Comparison of ENCODE assay signal across 16 cellular contexts in genomic region chr14:72610096-72610830, GRCh38.
DNase-seq lines count a peak whose midpoint lies in the region; ATAC-seq, FAIRE-seq and TF ChIP-seq lines count a peak whose summit lies in the region.
"Had no signal": no experiment of that assay in that cellular context is flagged by ENCODE, and none has a peak within 500 bp of the region (broad histone marks: within the 10 kb centered on the region; RNA-seq: fewer than 3 reads in every experiment).

No MANE protein-coding gene starts in this region.

- no peaks in the 10 kb centered on the region for H3K9me1 ChIP-seq in keratinocyte (ENCODE audit: control insufficient read depth, extremely low read depth, insufficient read depth, low read length)

- H3K27ac ChIP-seq in keratinocyte (ENCODE audit: control insufficient read depth, insufficient read depth, low read length) = no peak overlapping the region
- H3K27ac ChIP-seq: 22Rv1 had no signal

- H3K9ac ChIP-seq in keratinocyte (ENCODE audit: control insufficient read depth, extremely low read depth, insufficient read depth, low read length) = no peak overlapping the region

- H3K36me3 Mint-ChIP-seq in type B pancreatic cell = no peaks in the 10 kb centered on the region
- H3K36me3 Mint-ChIP-seq: CD4-positive, alpha-beta memory T cell had no signal

- no peaks in the 10 kb centered on the region for H3K79me2 ChIP-seq in keratinocyte (ENCODE audit: control insufficient read depth, insufficient read depth, low read length)

- H3K9me3 Mint-ChIP-seq in type B pancreatic cell = peaks cover 6% of the 10 kb centered on the region
- H3K9me3 Mint-ChIP-seq: CD4-positive, alpha-beta memory T cell had no signal

- H4K20me1 ChIP-seq in keratinocyte (ENCODE audit: control insufficient read depth, extremely low read depth, insufficient read depth, low read length) = no peaks in the 10 kb centered on the region

- H3K27me3 Mint-ChIP-seq in type B pancreatic cell = peaks cover 4% of the 10 kb centered on the region

- H3K4me1 ChIP-seq in keratinocyte (ENCODE audit: control insufficient read depth, extremely low read depth, insufficient read depth, low read length) = peaks cover 24% of the 10 kb centered on the region
- H3K4me1 ChIP-seq: HAP-1 had no signal

- ATAC-seq in GM19324 (IDR thresholded peaks at IDR 0.05; ENCODE audit: low FRiP score, unreplicated experiment) = no peak
- ATAC-seq in HG02678 (IDR thresholded peaks at IDR 0.05; ENCODE audit: unreplicated experiment) = no peak

- H3K4me1 Mint-ChIP-seq in type B pancreatic cell (ENCODE audit: unreplicated experiment) = peaks cover 22% of the 10 kb centered on the region

- TF ChIP-seq CTCF in keratinocyte (optimal IDR thresholded peaks at IDR 0.05 in 1 of 3, IDR thresholded peaks at IDR 0.05 in 1 of 3, conservative IDR thresholded peaks at IDR 0.05 in 1 of 3; ENCODE audit: extremely low read depth in 1 of 3, insufficient read depth in 2 of 3, low read length in 3 of 3) (no peak), type B pancreatic cell (conservative IDR thresholded peaks at IDR 0.05) (no peak)

- peak; percentile 49 for DNase-seq in activated CD8-positive, alpha-beta memory T cell treated with anti-CD3 and anti-CD28 coated beads for 24 hours
- no peak for DNase-seq in activated CD8-positive, alpha-beta memory T cell treated with anti-CD3 and anti-CD28 coated beads, Interleukin-2, amount 50 U/mL, for 4 hours
- peak; percentile 32 for DNase-seq in activated CD8-positive, alpha-beta memory T cell treated with anti-CD3 and anti-CD28 coated beads, Interleukin-2, amount 50 U/mL, for 48 hours
- DNase-seq in keratinocyte (ENCODE audit: low read depth, low spot score) (peak; percentile 4), type B pancreatic cell (ENCODE audit: extremely low spot score, unreplicated experiment) (peak; percentile 53), DMS53 (lab: John Stamatoyannopoulos, UW) (no peak)
- DNase-seq: CD4-positive, alpha-beta memory T cell; DMS79 treated with DMSO at 0.1 percent for 48 hours; NCI-H187 treated with DMSO at 0.1 percent for 48 hours; NCI-H446; OCI-M1 had no signal

- no peak overlapping the region for H3K4me3 Mint-ChIP-seq in type B pancreatic cell
- H3K4me3 Mint-ChIP-seq: CD4-positive, alpha-beta memory T cell had no signal

- no peaks in the 10 kb centered on the region for H3K36me3 ChIP-seq in keratinocyte (ENCODE audit: control insufficient read depth in 2 of 2, extremely low read depth in 1 of 2, insufficient read depth in 2 of 2, low read length in 2 of 2)
- H3K36me3 ChIP-seq: HAP-1 had no signal

- H2AFZ ChIP-seq in keratinocyte (ENCODE audit: control insufficient read depth, low read length) = no peak overlapping the region

- no peak overlapping the region for H3K4me2 ChIP-seq in keratinocyte (ENCODE audit: control insufficient read depth, extremely low read depth, insufficient read depth, low read depth, low read length)

- no peaks in the 10 kb centered on the region for H3K9me3 ChIP-seq in keratinocyte (ENCODE audit: control insufficient read depth, low read depth, low read length)
- H3K9me3 ChIP-seq: HAP-1 had no signal

- dilution Hi-C loops in keratinocyte (cut with MboI; ENCODE audit: extremely low pct_ligation_motif_present, low sequenced_read_pairs) = no loop called here

- no peaks in the 10 kb centered on the region for H3K27me3 ChIP-seq in keratinocyte (ENCODE audit: control insufficient read depth, extremely low read depth, insufficient read depth, low read length)

- FAIRE-seq in keratinocyte (lab: Jason Lieb, UNC) = peak; percentile 43
- FAIRE-seq: D721Med had no signal

- H3K27ac Mint-ChIP-seq in type B pancreatic cell = no peak overlapping the region
- H3K27ac Mint-ChIP-seq: CD4-positive, alpha-beta memory T cell had no signal

- H3K4me3 ChIP-seq in keratinocyte (ENCODE audit: control insufficient read depth in 2 of 3, extremely low read depth in 1 of 3, insufficient read depth in 2 of 3, low read depth in 1 of 3, low read length in 3 of 3) = no peak overlapping the region
- H3K4me3 ChIP-seq: HAP-1 had no signal

Comparison
In these comparisons a context has a peak if more than half of its experiments do, and no peak if none do; other contexts are left out.
1. DNase-seq: peak in activated CD8-positive, alpha-beta memory T cell treated with anti-CD3 and anti-CD28 coated beads for 24 hours (single experiment), activated CD8-positive, alpha-beta memory T cell treated with anti-CD3 and anti-CD28 coated beads, Interleukin-2, amount 50 U/mL, for 48 hours (single experiment), keratinocyte (single experiment) and type B pancreatic cell (single experiment); none in activated CD8-positive, alpha-beta memory T cell treated with anti-CD3 and anti-CD28 coated beads, Interleukin-2, amount 50 U/mL, for 4 hours (single experiment) and DMS53 (single experiment).